ENCODE assay signal across 14 cellular contexts in the genomic region with DNA sequence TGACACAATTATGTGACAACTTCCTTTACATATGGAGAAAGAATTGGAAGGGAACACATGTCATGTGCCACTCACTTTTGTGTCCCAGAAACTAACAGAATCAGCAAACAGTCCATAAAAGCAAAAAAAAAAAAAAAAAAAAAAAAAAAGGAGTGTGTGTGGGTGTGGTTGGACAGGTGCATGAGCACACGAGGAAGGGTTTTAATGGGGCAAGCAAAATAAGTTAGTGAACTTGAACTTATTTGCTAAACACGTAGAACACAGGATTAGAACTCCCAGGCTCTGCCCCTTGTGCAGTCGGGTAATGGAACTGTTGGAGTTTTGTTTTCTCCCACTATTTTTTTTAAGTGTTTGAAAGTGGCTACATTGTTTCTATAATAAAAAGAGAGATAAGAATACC.
"Had no signal": no experiment of that assay in that cellular context is flagged by ENCODE, and none has a peak within 500 bp of the region (broad histone marks: within the 10 kb centered on the region; RNA-seq: fewer than 3 reads in every experiment).

No MANE protein-coding gene starts in this region.

- FAIRE-seq: astrocyte, bronchial epithelial cell, islet of Langerhans, small intestine, TTC549 had no signal

- H3K36me3 ChIP-seq: adrenal gland had no signal

- H3K4me3 ChIP-seq: adrenal gland, psoas muscle had no signal

- H3K27ac ChIP-seq: adrenal gland, psoas muscle had no signal

- DNase-seq: activated B cell treated with CpG ODN at 0.5 μM for 24 hours; activated CD4-positive, alpha-beta memory T cell treated with anti-CD3 and anti-CD28 coated beads for 36 hours; activated CD4-positive, alpha-beta T cell treated with anti-CD3 and anti-CD28 coated beads for 4 hours; activated gamma-delta T cell treated with Interleukin-2 at 50 U/mL for 16 hours; activated T-cell treated with anti-CD3 and anti-CD28 coated beads for 4 hours; cerebellar nuclear complex; stimulated activated CD4-positive, alpha-beta T cell treated with anti-CD3 and anti-CD28 coated beads, Interleukin-2, amount 100 ng/mL, for 48 hours had no signal

- H3K27me3 ChIP-seq: adrenal gland had no signal

- H3K9me3 ChIP-seq: adrenal gland, psoas muscle had no signal
